8 cellular contexts compared by ENCODE assay signal in the genomic region with DNA sequence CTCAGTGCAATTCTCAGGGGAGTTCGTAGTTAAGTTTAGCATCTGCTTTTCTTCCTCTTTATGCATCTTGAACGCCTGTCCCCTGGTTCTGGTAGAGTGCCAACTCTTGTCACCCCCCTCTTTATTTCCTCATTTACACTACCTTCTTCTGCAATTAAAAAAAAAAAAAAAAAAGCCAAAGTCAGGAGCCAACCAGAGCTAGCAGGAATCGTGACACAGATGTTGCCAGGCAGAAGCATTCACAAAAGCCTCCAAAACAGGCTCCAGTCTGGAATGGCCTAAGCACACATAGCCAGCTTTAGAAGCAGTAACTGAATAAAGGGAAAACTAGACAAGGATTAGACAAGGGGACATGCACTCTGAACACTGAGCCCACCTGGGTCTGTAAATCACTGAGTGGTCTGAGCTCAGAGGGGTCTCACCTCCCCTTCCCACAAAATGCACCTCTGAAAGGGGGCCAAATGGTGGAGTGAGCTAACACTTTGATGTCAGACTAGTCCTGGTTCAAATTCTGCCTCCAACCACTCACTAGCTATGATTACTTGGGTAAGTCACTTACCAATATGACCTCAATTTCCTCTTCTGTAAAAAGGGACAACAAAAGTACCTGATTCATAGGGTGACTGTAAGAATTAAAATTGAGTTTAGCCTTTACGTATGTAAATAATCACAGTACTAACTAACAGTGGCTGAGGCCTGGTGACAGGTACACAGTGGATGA. TPM values are rescaled to one million over a fixed set of nuclear protein-coding genes. Genes with fewer than 3 reads are reported as not detected.
A peak's percentile ranks its signal among the peaks of the same experiment; 100 is the strongest.
DNase-seq lines count a peak whose midpoint lies in the region; FAIRE-seq and TF ChIP-seq lines count a peak whose summit lies in the region.

No MANE protein-coding gene starts in this region.

- TF ChIP-seq POLR2A in H54 (IDR thresholded peaks at IDR 0.05; ENCODE audit: low read depth, low read length) (no peak), endothelial cell of umbilical vein (IDR thresholded peaks at IDR 0.05; ENCODE audit: low read depth, low read length) (no peak), testis (IDR thresholded peaks at IDR 0.05) (no peak)

- H3K79me2 ChIP-seq in endothelial cell of umbilical vein (ENCODE audit: control insufficient read depth, insufficient read depth, low read length) = no peaks in the 10 kb centered on the region

- H3K27ac ChIP-seq in endothelial cell of umbilical vein (ENCODE audit: insufficient read depth, low read depth, low read length) (no peak overlapping the region), testis (peak overlapping the region; percentile 21 to 85)

- FAIRE-seq in H54 (lab: Jason Lieb, UNC) = no peak
- peak; percentile 83 for FAIRE-seq in endothelial cell of umbilical vein (lab: Jason Lieb, UNC)

- CTCF ChIA-PET in activated CD4-positive, alpha-beta T cell treated with anti-CD3 and anti-CD28 coated beads, Interleukin-2, amount 10 ng/mL, durations not matched to agents 7 days and 5 days (lab: Charles Lee) = interaction anchor here (0.6 to 6.4 kb wide), 9 partner anchors 11 to 926 kb away, joined by 3 to 37 read pairs (median 5); partner anchors contain the start of gene RPS14
- CTCF ChIA-PET in endothelial cell of umbilical vein (lab: Charles Lee) = interaction anchor here (0.6 to 2.0 kb wide), 10 partner anchors 10 to 679 kb away, joined by 3 to 9 read pairs (median 3); no protein-coding TSS in a partner anchor
- CTCF ChIA-PET in GM10248 (lab: Yijun Ruan, JAX) = interaction anchor here (1.1 to 3.7 kb wide), 6 partner anchors 11 to 71 kb away, joined by 3 to 29 read pairs (median 4); no protein-coding TSS in a partner anchor

- peaks cover 49% of the 10 kb centered on the region for H3K4me1 Mint-ChIP-seq in activated CD4-positive, alpha-beta T cell treated with anti-CD3 and anti-CD28 coated beads, Interleukin-2, amount 10 ng/mL, durations not matched to agents 7 days and 5 days

- H3K4me2 ChIP-seq in endothelial cell of umbilical vein (ENCODE audit: insufficient read depth, low read length) = peak overlapping the region; percentile 10

- peak overlapping the region; percentile 95 for H3K4me3 Mint-ChIP-seq in activated CD4-positive, alpha-beta T cell treated with anti-CD3 and anti-CD28 coated beads, Interleukin-2, amount 10 ng/mL, durations not matched to agents 7 days and 5 days

- H3K36me3 ChIP-seq in endothelial cell of umbilical vein (ENCODE audit: control insufficient read depth in 2 of 2, extremely low read depth in 1 of 2, insufficient read depth in 2 of 2, low read length in 2 of 2) = no peaks in the 10 kb centered on the region
- H3K36me3 ChIP-seq in testis (ENCODE audit: low read depth, missing control alignments) = no peaks in the 10 kb centered on the region

- intact Hi-C loops in endothelial cell of umbilical vein (cut with micrococcal nuclease) = no loop called here
- intact Hi-C loops in testis (cut with DNase I; ENCODE audit: low total_unique reads) = no loop called here

- POLR2A ChIA-PET in activated CD4-positive, alpha-beta T cell treated with anti-CD3 and anti-CD28 coated beads, Interleukin-2, amount 10 ng/mL, durations not matched to agents 7 days and 5 days (lab: Charles Lee) = interaction anchor here (0.6 to 1.6 kb wide), 5 partner anchors 9 to 861 kb away, joined by 3 to 8 read pairs (median 5); partner anchors contain the start of gene TCOF1
- POLR2A ChIA-PET in endothelial cell of umbilical vein (lab: Charles Lee) (interaction anchor here (0.6 kb wide), 1 partner anchor 44 kb away, joined by 4 read pairs; no protein-coding TSS in a partner anchor), GM10248 (lab: Yijun Ruan, JAX) (interaction anchor here (0.6 to 3.6 kb wide), 17 partner anchors 8 to 602 kb away, joined by 3 to 63 read pairs (median 5); partner anchors contain the start of genes RBM22 and RPS14)

- H3K9me3 ChIP-seq in endothelial cell of umbilical vein (replicated peaks; ENCODE audit: control insufficient read depth, insufficient read depth, low read length) = no peaks in the 10 kb centered on the region
- H3K9me3 ChIP-seq in testis = no peaks in the 10 kb centered on the region

- peak overlapping the region; percentile 99 for H3K27ac Mint-ChIP-seq in activated CD4-positive, alpha-beta T cell treated with anti-CD3 and anti-CD28 coated beads, Interleukin-2, amount 10 ng/mL, durations not matched to agents 7 days and 5 days

- no peaks in the 10 kb centered on the region for H3K9me3 Mint-ChIP-seq in activated CD4-positive, alpha-beta T cell treated with anti-CD3 and anti-CD28 coated beads, Interleukin-2, amount 10 ng/mL, durations not matched to agents 7 days and 5 days

- DNase-seq in AG20443 (ENCODE audit: low spot score) (peak; percentile 92), H54 (ENCODE audit: insufficient read length, low spot score) (peak; percentile 75), NCI-H446 treated with DMSO at 0.1 percent for 48 hours (lab: John Stamatoyannopoulos, UW) (peak; percentile 57), endothelial cell of umbilical vein (ENCODE audit: low read depth, low spot score) (peak; percentile 78), midbrain (lab: John Stamatoyannopoulos, UW) (peak; percentile 68), testis (peak; percentile 81), GM10248 (ENCODE audit: extremely low spot score) (no peak)
- DNase-seq in activated CD4-positive, alpha-beta T cell treated with anti-CD3 and anti-CD28 coated beads, Interleukin-2, amount 10 ng/mL, durations not matched to agents 7 days and 5 days = peak; percentile 69

- no peak overlapping the region for H3K4me3 ChIP-seq in endothelial cell of umbilical vein (replicated peaks in 1 of 3; ENCODE audit: insufficient read depth in 1 of 3, low read depth in 1 of 3, low read length in 3 of 3)
- H3K4me3 ChIP-seq in testis = peak overlapping the region; percentile 13

- no peaks in the 10 kb centered on the region for H3K9me1 ChIP-seq in endothelial cell of umbilical vein (replicated peaks; ENCODE audit: control insufficient read depth, extremely low read depth, insufficient read depth, low read length)

- dilution Hi-C loops in endothelial cell of umbilical vein (cut with MboI; ENCODE audit: extremely low pct_ligation_motif_present, low sequenced_read_pairs) = no loop called here

- 31 to 51% methylated on average over 4 of the region's 4 CpGs for whole genome bisulfite sequencing in testis, 2 donors

- H2AFZ ChIP-seq in endothelial cell of umbilical vein (ENCODE audit: low read depth, low read length) = no peak overlapping the region

- H4K20me1 ChIP-seq in endothelial cell of umbilical vein (replicated peaks; ENCODE audit: control insufficient read depth, extremely low read depth, insufficient read depth, low read length) = no peaks in the 10 kb centered on the region

- no peaks in the 10 kb centered on the region for H3K27me3 ChIP-seq in endothelial cell of umbilical vein (ENCODE audit: control insufficient read depth in 2 of 2, insufficient read depth in 2 of 2, low read length in 2 of 2)
- H3K27me3 ChIP-seq in testis = no peaks in the 10 kb centered on the region

- TF ChIP-seq CTCF in endothelial cell of umbilical vein (IDR thresholded peaks at IDR 0.05; ENCODE audit: extremely low read depth in 1 of 2, insufficient read depth in 1 of 2, low read depth in 1 of 2, low read length in 2 of 2) (no peak), testis (IDR thresholded peaks at IDR 0.05) (no peak), GM10248 (IDR thresholded peaks at IDR 0.05; ENCODE audit: control extremely low read depth, extremely low read depth, low read depth, missing control alignments) (no peak)

- H3K27me3 Mint-ChIP-seq in activated CD4-positive, alpha-beta T cell treated with anti-CD3 and anti-CD28 coated beads, Interleukin-2, amount 10 ng/mL, durations not matched to agents 7 days and 5 days = no peaks in the 10 kb centered on the region

- H3K4me1 ChIP-seq in endothelial cell of umbilical vein (ENCODE audit: control insufficient read depth, extremely low read depth, insufficient read depth, low read length) (peaks cover 4% of the 10 kb centered on the region), testis (peaks cover 11% of the 10 kb centered on the region)

- peaks cover 27% of the 10 kb centered on the region for H3K36me3 Mint-ChIP-seq in activated CD4-positive, alpha-beta T cell treated with anti-CD3 and anti-CD28 coated beads, Interleukin-2, amount 10 ng/mL, durations not matched to agents 7 days and 5 days (ENCODE audit: low read depth)

- BruUV-seq in endothelial cell of umbilical vein (replicated peaks; lab: Mats Ljungman, UMichigan) = no TSS peak

- H3K9ac ChIP-seq in endothelial cell of umbilical vein (replicated peaks; ENCODE audit: extremely low read depth, insufficient read depth, low read length) = no peak overlapping the region

RNA-seq across cellular contexts. Expression of gene CD74, which starts 2.0 kb away (rescaled TPM):
- total RNA-seq in activated CD4-positive, alpha-beta T cell treated with anti-CD3 and anti-CD28 coated beads, Interleukin-2, amount 10 ng/mL, durations not matched to agents 7 days and 5 days = 100 to 1,000 TPM; 462 to 507 TPM
- 0.76 and 1.3 TPM in 2 replicates for total RNA-seq in endothelial cell of umbilical vein
- polyA plus RNA-seq in endothelial cell of umbilical vein = 0.56 and 0.62 TPM in 2 replicates
- polyA plus RNA-seq in endothelial cell of umbilical vein (2011; cell fraction: cytosol; rRNA removed) = 0.34 and 0.49 TPM in 2 replicates
- polyA plus RNA-seq in endothelial cell of umbilical vein (2011; cell fraction: nucleus; rRNA removed) = 0.12 and 0.29 TPM in 2 replicates
- polyA plus RNA-seq in endothelial cell of umbilical vein (2012) = 1.1 and 2.6 TPM in 2 replicates
- 0.32 and 0.91 TPM in 2 replicates for polyA minus RNA-seq in endothelial cell of umbilical vein
- polyA minus RNA-seq in endothelial cell of umbilical vein (2011; cell fraction: cytosol; rRNA and poly(A)+ RNA removed) = not detected
- not detected in 2 replicates for polyA minus RNA-seq in endothelial cell of umbilical vein (2011; cell fraction: nucleus; rRNA and poly(A)+ RNA removed)
- total RNA-seq in testis = 100 to 1,000 TPM; 137 to 223 TPM
- polyA plus RNA-seq in testis (ENCODE audit: insufficient read depth, low read depth, low replicate concordance) = 1,318 TPM

RNA-seq across cellular contexts. Expression of gene RPS14, which starts 38.9 kb away (rescaled TPM):
- total RNA-seq in activated CD4-positive, alpha-beta T cell treated with anti-CD3 and anti-CD28 coated beads, Interleukin-2, amount 10 ng/mL, durations not matched to agents 7 days and 5 days = 1,000 to 10,000 TPM; 2,151 to 2,478 TPM
- 1,852 and 2,034 TPM in 2 replicates for total RNA-seq in endothelial cell of umbilical vein
- polyA plus RNA-seq in endothelial cell of umbilical vein = 4,491 and 5,521 TPM in 2 replicates
- polyA plus RNA-seq in endothelial cell of umbilical vein (2011; cell fraction: cytosol; rRNA removed) = 6,503 and 7,036 TPM in 2 replicates
- 1,366 and 1,419 TPM in 2 replicates for polyA plus RNA-seq in endothelial cell of umbilical vein (2011; cell fraction: nucleus; rRNA removed)
- polyA plus RNA-seq in endothelial cell of umbilical vein (2012) = 2,965 and 3,232 TPM in 2 replicates
- 1,106 and 1,289 TPM in 2 replicates for polyA minus RNA-seq in endothelial cell of umbilical vein
- 648 TPM for polyA minus RNA-seq in endothelial cell of umbilical vein (2011; cell fraction: cytosol; rRNA and poly(A)+ RNA removed)
- polyA minus RNA-seq in endothelial cell of umbilical vein (2011; cell fraction: nucleus; rRNA and poly(A)+ RNA removed) = 121 and 122 TPM in 2 replicates
- total RNA-seq in testis = 1,000 to 10,000 TPM in 1 of 2 donors, 100 to 1,000 TPM in 1; 781 to 1,273 TPM
- 1,234 TPM for polyA plus RNA-seq in testis (ENCODE audit: insufficient read depth, low read depth, low replicate concordance)

RNA-seq across cellular contexts. Expression of gene TCOF1, which starts 53.2 kb away (rescaled TPM):
- total RNA-seq in activated CD4-positive, alpha-beta T cell treated with anti-CD3 and anti-CD28 coated beads, Interleukin-2, amount 10 ng/mL, durations not matched to agents 7 days and 5 days = 10 to 100 TPM; 69.6 to 72.2 TPM
- total RNA-seq in endothelial cell of umbilical vein = 47.2 and 52.0 TPM in 2 replicates
- polyA plus RNA-seq in endothelial cell of umbilical vein = 10.5 and 11.2 TPM in 2 replicates
- polyA plus RNA-seq in endothelial cell of umbilical vein (2011; cell fraction: cytosol; rRNA removed) = 15.9 and 16.3 TPM in 2 replicates
- polyA plus RNA-seq in endothelial cell of umbilical vein (2011; cell fraction: nucleus; rRNA removed) = 42.8 and 47.0 TPM in 2 replicates
- polyA plus RNA-seq in endothelial cell of umbilical vein (2012) = 21.7 and 23.2 TPM in 2 replicates
- polyA minus RNA-seq in endothelial cell of umbilical vein = 11.9 and 13.8 TPM in 2 replicates
- 31.6 TPM for polyA minus RNA-seq in endothelial cell of umbilical vein (2011; cell fraction: cytosol; rRNA and poly(A)+ RNA removed)
- 17.5 and 18.7 TPM in 2 replicates for polyA minus RNA-seq in endothelial cell of umbilical vein (2011; cell fraction: nucleus; rRNA and poly(A)+ RNA removed)
- 10 to 100 TPM; 46.6 to 52.8 TPM for total RNA-seq in testis
- 22.9 TPM for polyA plus RNA-seq in testis (ENCODE audit: insufficient read depth, low read depth, low replicate concordance)

Comparison
In these comparisons a context has a peak if more than half of its experiments do, and no peak if none do; other contexts are left out.
1. H3K4me3 ChIP-seq: peak in testis (2 of 2); none in endothelial cell of umbilical vein (0 of 3).
2. RNA of gene CD74, which starts 2.0 kb away (total RNA-seq): 462 to 507 TPM in activated CD4-positive, alpha-beta T cell treated with anti-CD3 and anti-CD28 coated beads, Interleukin-2, amount 10 ng/mL, durations not matched to agents 7 days and 5 days and 137 to 223 TPM in testis; 0.76 to 1.3 TPM in endothelial cell of umbilical vein; every median in the first group is over 10 times any median in the second.